ENCODE assay signal across 1 cellular context in the genomic region with DNA sequence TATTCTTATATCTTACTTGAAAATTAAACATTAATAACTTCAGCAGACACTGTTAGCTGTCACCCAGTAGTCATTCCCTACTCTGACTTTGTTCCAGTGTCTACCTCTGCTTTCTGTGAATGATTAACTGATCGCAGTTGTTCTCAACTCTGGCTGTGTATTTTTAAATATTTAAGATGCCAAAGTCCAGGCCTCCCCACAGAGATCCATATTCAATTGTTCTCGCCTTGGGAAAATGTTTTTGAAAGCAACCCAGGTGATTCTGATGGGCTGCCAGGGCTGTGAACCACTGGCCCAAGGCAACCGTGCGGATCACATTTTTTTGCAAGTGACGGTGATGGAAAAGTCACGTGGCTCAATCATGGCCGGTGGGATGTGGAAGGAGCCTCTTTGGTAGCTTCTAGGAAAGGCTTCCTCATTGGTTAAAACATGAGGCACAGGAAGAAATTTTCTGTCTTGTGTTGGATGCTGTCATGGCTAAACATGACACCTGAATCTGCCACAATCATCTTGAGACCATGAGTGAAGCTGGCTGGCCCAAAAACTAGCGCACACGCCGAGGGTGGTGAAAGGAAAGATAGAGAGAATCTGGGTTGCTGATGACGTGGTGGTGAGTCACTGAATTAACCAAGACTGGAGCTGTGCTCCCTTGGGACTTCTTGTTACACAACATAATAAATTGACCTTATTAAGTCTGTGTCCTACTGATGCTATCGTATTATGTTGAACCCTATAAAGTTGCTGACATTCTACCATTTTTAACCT.
TF ChIP-seq lines count a peak whose summit lies in the region.

No MANE protein-coding gene starts in this region.

TF ChIP-seq in K562, 482 proteins besides CTCF, POLR2A, EP300 and RAD21 (continued from another document and continues in another):
- TF ChIP-seq, protein P1, sequence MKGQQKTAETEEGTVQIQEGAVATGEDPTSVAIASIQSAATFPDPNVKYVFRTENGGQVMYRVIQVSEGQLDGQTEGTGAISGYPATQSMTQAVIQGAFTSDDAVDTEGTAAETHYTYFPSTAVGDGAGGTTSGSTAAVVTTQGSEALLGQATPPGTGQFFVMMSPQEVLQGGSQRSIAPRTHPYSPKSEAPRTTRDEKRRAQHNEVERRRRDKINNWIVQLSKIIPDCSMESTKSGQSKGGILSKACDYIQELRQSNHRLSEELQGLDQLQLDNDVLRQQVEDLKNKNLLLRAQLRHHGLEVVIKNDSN (CRISPR knock-in tag; IDR thresholded peaks at IDR 0.05) = peak; percentile 70
- TF ChIP-seq SIN3A (IDR thresholded peaks at IDR 0.05; ENCODE audit: borderline replicate concordance in 2 of 2, control insufficient read depth in 1 of 2, low read depth in 2 of 2, low read length in 2 of 2) (no peak), ATF1 (CRISPR knock-in tag; IDR thresholded peaks at IDR 0.05) (no peak), ATF1 (tag; IDR thresholded peaks at IDR 0.05) (peak; percentile 80), CXXC5 (CRISPR knock-in tag; IDR thresholded peaks at IDR 0.05) (no peak), CEBPB (tag; IDR thresholded peaks at IDR 0.05) (no peak; the same call in 1 of the 2 replicates), ZNF589 (CRISPR knock-in tag; IDR thresholded peaks at IDR 0.05; ENCODE audit: low read depth) (no peak), PKNOX1 (IDR thresholded peaks at IDR 0.05) (no peak), ZNF431 (CRISPR knock-in tag; IDR thresholded peaks at IDR 0.05) (no peak), MGA (IDR thresholded peaks at IDR 0.05) (peak; percentile 60), ZNF280A (IDR thresholded peaks at IDR 0.05; ENCODE audit: low read depth, partially characterized antibody) (no peak), STAT5B (CRISPR knock-in tag; IDR thresholded peaks at IDR 0.05) (no peak), FOS (IDR thresholded peaks at IDR 0.05; ENCODE audit: extremely low read depth, insufficient read length) (no peak), DPF2 (IDR thresholded peaks at IDR 0.05) (peak; percentile 57; the same call in 1 of the 2 replicates), ZNF436 (CRISPR knock-in tag; IDR thresholded peaks at IDR 0.05) (no peak), BCLAF1 (IDR thresholded peaks at IDR 0.05; ENCODE audit: borderline replicate concordance in 1 of 2, control insufficient read depth in 1 of 2, low read depth in 2 of 2, low read length in 1 of 2) (no peak), CBFA2T3 (IDR thresholded peaks at IDR 0.05) (0 out of 2 replicates have a peak, but pooled peaks have one; percentile 11), ARID1B (IDR thresholded peaks at IDR 0.05) (peak; percentile 30; the same call in 1 of the 2 replicates), COPS2 (conservative IDR thresholded peaks at IDR 0.05) (no peak), MIER1 (IDR thresholded peaks at IDR 0.05; ENCODE audit: low read depth) (no peak), MTA2 (IDR thresholded peaks at IDR 0.05; ENCODE audit: low read depth) (no peak), CBX5 (IDR thresholded peaks at IDR 0.05; ENCODE audit: borderline replicate concordance, low read depth) (no peak), ZNF740 (CRISPR knock-in tag; IDR thresholded peaks at IDR 0.05) (no peak), ZNF740 (tag; IDR thresholded peaks at IDR 0.05) (no peak), CC2D1A (IDR thresholded peaks at IDR 0.05) (no peak), NR0B1 (IDR thresholded peaks at IDR 0.05; ENCODE audit: partially characterized antibody) (no peak), RFX7 (CRISPR knock-in tag; IDR thresholded peaks at IDR 0.05) (no peak)
- TF ChIP-seq, protein P2, sequence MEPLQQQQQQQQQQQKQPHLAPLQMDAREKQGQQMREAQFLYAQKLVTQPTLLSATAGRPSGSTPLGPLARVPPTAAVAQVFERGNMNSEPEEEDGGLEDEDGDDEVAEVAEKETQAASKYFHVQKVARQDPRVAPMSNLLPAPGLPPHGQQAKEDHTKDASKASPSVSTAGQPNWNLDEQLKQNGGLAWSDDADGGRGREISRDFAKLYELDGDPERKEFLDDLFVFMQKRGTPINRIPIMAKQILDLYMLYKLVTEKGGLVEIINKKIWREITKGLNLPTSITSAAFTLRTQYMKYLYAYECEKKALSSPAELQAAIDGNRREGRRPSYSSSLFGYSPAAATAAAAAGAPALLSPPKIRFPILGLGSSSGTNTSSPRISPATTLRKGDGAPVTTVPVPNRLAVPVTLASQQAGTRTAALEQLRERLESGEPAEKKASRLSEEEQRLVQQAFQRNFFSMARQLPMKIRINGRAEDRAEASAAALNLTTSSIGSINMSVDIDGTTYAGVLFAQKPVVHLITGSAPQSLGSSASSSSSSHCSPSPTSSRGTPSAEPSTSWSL (CRISPR knock-in tag; IDR thresholded peaks at IDR 0.05; ENCODE audit: borderline replicate concordance) = no peak
- TF ChIP-seq, protein P3, sequence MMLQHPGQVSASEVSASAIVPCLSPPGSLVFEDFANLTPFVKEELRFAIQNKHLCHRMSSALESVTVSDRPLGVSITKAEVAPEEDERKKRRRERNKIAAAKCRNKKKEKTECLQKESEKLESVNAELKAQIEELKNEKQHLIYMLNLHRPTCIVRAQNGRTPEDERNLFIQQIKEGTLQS (IDR thresholded peaks at IDR 0.05) = peak; percentile 91
- TF ChIP-seq, protein P3 (CRISPR knock-in tag; conservative IDR thresholded peaks at IDR 0.05) = 0 out of 2 replicates have a peak, but pooled peaks have one; percentile 52
